In genomic region chr1:121097127-121097866, GRCh38 we compare ENCODE assay signal across 8 cellular contexts.
DNase-seq lines count a peak whose midpoint lies in the region; ATAC-seq and TF ChIP-seq lines count a peak whose summit lies in the region.
"Not testable (repeated sequence)": the region's sequence is repeated elsewhere in the genome, so short reads cannot be mapped to it uniquely, and the experiment has no call there.

No MANE protein-coding gene starts in this region.

- ATAC-seq in GM18502 (IDR thresholded peaks at IDR 0.05; ENCODE audit: poor library complexity, unreplicated experiment) (peak; percentile 96), HG02885 (IDR thresholded peaks at IDR 0.05; ENCODE audit: poor library complexity, unreplicated experiment) (peak; percentile 97), right cardiac atrium (peak; percentile 93 to 94), upper lobe of right lung (peak; percentile 98)

- whole genome bisulfite sequencing in right cardiac atrium = under 1% methylated on average over 51 of the region's 69 CpGs

- not testable (repeated sequence) for H3K4me1 ChIP-seq in right cardiac atrium (ENCODE audit: control insufficient read depth, insufficient read depth, low read length); rectal smooth muscle tissue (ENCODE audit: control insufficient read depth, insufficient read depth, low read length); upper lobe of right lung

- peak overlapping the region; percentile 25 for H3K4me3 ChIP-seq in right cardiac atrium (ENCODE audit: low read length)
- H3K4me3 ChIP-seq in rectal smooth muscle tissue (ENCODE audit: low read length) = not testable (repeated sequence)
- peak overlapping the region; percentile 42 for H3K4me3 ChIP-seq in upper lobe of right lung

- peak; percentile 30 for TF ChIP-seq CTCF in upper lobe of right lung (IDR thresholded peaks at IDR 0.05)

- not testable (repeated sequence) for H3K9me3 ChIP-seq in right cardiac atrium (ENCODE audit: control insufficient read depth, low read length); upper lobe of right lung

- DNase-seq in NCI-H187 (lab: John Stamatoyannopoulos, UW) (peak; percentile 40 to 48), T-helper 9 cell (peak; percentile 75), amygdala (lab: John Stamatoyannopoulos, UW) (peak in 34 of 56 donors; percentile 2 to 80 (median 48)), right cardiac atrium (peak; percentile 80 to 93 (median 90)), upper lobe of right lung (peak; percentile 91)

- intact Hi-C loops in right cardiac atrium (cut with DNase I); upper lobe of right lung (cut with DNase I): not testable (repeated sequence)

- H3K9ac ChIP-seq in rectal smooth muscle tissue (ENCODE audit: low read length) = not testable (repeated sequence)

- not testable (repeated sequence) for H3K36me3 ChIP-seq in rectal smooth muscle tissue (ENCODE audit: control insufficient read depth, insufficient read depth, low read length); upper lobe of right lung

- not testable (repeated sequence) for H3K27me3 ChIP-seq in right cardiac atrium (ENCODE audit: control insufficient read depth, insufficient read depth); rectal smooth muscle tissue (ENCODE audit: control insufficient read depth, insufficient read depth, low read length); upper lobe of right lung

- H3K27ac ChIP-seq in right cardiac atrium (ENCODE audit: low read length) = not testable (repeated sequence)
- H3K27ac ChIP-seq in rectal smooth muscle tissue (ENCODE audit: low read depth, low read length) (peak overlapping the region; percentile 55), upper lobe of right lung (peak overlapping the region; percentile 66)
